In the genomic region with DNA sequence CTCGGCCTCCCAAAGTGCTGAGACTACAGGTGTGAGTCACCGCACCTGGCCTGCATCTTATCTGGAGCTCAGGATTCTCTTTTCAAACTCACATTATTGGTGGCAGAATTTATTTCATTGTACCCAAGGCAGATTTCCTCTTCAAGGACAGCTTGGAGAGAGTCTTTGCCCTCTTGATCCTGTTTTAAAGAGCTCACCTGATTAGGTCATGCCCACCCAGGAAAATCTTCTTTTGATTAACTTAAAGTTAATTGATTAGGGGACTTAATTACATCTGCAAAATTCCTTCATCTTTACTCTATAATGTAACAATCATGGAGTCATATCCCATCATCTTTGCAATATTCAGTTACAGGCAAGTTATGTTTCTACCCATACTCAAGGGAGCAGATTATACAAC, we compare ENCODE assay signal across 29 cellular contexts.
"Had no signal": no experiment of that assay in that cellular context is flagged by ENCODE, and none has a peak within 500 bp of the region (broad histone marks: within the 10 kb centered on the region; RNA-seq: fewer than 3 reads in every experiment).

No MANE protein-coding gene starts in this region.

- H3K9me3 ChIP-seq: colonic mucosa, esophagus muscularis mucosa, esophagus squamous epithelium, gastrocnemius medialis, gastroesophageal sphincter had no signal

- H2AFZ ChIP-seq: hepatocyte had no signal

- ATAC-seq: effector memory CD8-positive, alpha-beta T cell; esophagus mucosa; foreskin keratinocyte; gastrocnemius medialis; gastroesophageal sphincter; heart left ventricle; heart right ventricle had no signal

- H3K4me3 ChIP-seq: colonic mucosa, coronary artery, dorsolateral prefrontal cortex, esophagus muscularis mucosa, esophagus squamous epithelium, gastrocnemius medialis, gastroesophageal sphincter, heart left ventricle, heart right ventricle, hepatocyte had no signal

- H3K27ac ChIP-seq: colonic mucosa, coronary artery, dorsolateral prefrontal cortex, epithelial cell of prostate, esophagus muscularis mucosa, esophagus squamous epithelium, foreskin keratinocyte, gastrocnemius medialis, gastroesophageal sphincter, heart left ventricle, heart right ventricle, hepatocyte had no signal

- H3K4me2 ChIP-seq: hepatocyte had no signal

- DNase-seq: colonic mucosa; cortex of kidney; dermis blood vessel endothelial cell; dorsolateral prefrontal cortex; effector CD4-positive, alpha-beta T cell; effector CD8-positive, alpha-beta T cell; effector memory CD4-positive, alpha-beta T cell; effector memory CD8-positive, alpha-beta T cell; endodermal cell; erythroblast; esophagus squamous epithelium; foreskin fibroblast; foreskin keratinocyte; foreskin melanocyte; gastrocnemius medialis; glutamatergic neuron; head of caudate nucleus; heart left ventricle; heart right ventricle had no signal

- FAIRE-seq: colon, endometrium, endothelial cell of umbilical vein, frontal cortex had no signal

- H3K36me3 ChIP-seq: colonic mucosa, esophagus muscularis mucosa, esophagus squamous epithelium, gastrocnemius medialis, gastroesophageal sphincter, heart left ventricle, heart right ventricle had no signal

- H3K79me2 ChIP-seq: hepatocyte had no signal

- H3K27me3 ChIP-seq: colonic mucosa, dorsolateral prefrontal cortex, esophagus muscularis mucosa, esophagus squamous epithelium, foreskin keratinocyte, gastrocnemius medialis, gastroesophageal sphincter, heart left ventricle, heart right ventricle, hepatocyte had no signal

- H3K4me1 ChIP-seq: colonic mucosa, esophagus squamous epithelium, foreskin keratinocyte had no signal
